ENCODE assay signal across 21 cellular contexts in the genomic region with DNA sequence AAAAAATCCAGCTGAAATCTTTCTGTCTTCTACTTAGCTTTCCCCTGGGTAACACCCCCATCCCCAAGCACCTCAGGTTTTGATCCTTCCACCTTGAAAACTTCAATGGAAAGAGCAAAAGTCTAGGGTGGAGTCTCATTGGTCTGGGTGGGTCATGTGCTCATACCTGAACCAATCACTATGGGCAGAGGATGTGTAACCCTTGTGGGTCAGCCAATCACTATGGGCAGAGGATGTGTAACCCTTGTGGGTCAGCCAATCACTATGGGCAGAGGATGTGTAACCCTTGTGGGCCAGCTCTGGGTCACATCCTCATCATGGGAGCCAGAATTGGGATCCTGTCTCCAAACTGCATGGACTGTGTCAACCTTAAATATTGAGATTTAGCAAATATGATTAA. TPM values are rescaled to one million over a fixed set of nuclear protein-coding genes. Genes with fewer than 3 reads are reported as not detected.
DNase-seq lines count a peak whose midpoint lies in the region; ATAC-seq, FAIRE-seq and TF ChIP-seq lines count a peak whose summit lies in the region.
"Had no signal": no experiment of that assay in that cellular context is flagged by ENCODE, and none has a peak within 500 bp of the region (broad histone marks: within the 10 kb centered on the region; RNA-seq: fewer than 3 reads in every experiment).

No MANE protein-coding gene starts in this region.

- no peaks in the 10 kb centered on the region for H3K9me3 Mint-ChIP-seq in activated T-cell treated with anti-CD3 and anti-CD28 coated beads, Interleukin-2, amount 50 U/mL, for 72 hours
- no peaks in the 10 kb centered on the region for H3K9me3 Mint-ChIP-seq in memory B cell
- H3K9me3 Mint-ChIP-seq: naive thymus-derived CD8-positive, alpha-beta T cell; stimulated activated naive CD8-positive, alpha-beta T cell treated with anti-CD3 and anti-CD28 coated beads, Interleukin-15, Interleukin-2, amounts not matched to agents 100 ng/mL and 50 ng/mL, for 24 hours; T-cell had no signal

- no peak overlapping the region for H3K4me3 ChIP-seq in vagina
- H3K4me3 ChIP-seq in pancreas, result no peak overlapping the region
- H3K4me3 ChIP-seq: cardiac muscle cell, upper lobe of left lung had no signal

- intact Hi-C loops in vagina (cut with DNase I), result no loop called here
- intact Hi-C loops in pancreas (cut with DNase I), result no loop called here

- no peak overlapping the region for H3K4me3 Mint-ChIP-seq in activated T-cell treated with anti-CD3 and anti-CD28 coated beads, Interleukin-2, amount 50 U/mL, for 72 hours
- H3K4me3 Mint-ChIP-seq in memory B cell, result no peak overlapping the region
- H3K4me3 Mint-ChIP-seq: CD4-positive, CD25-positive, alpha-beta regulatory T cell; naive thymus-derived CD8-positive, alpha-beta T cell; stimulated activated naive CD8-positive, alpha-beta T cell treated with anti-CD3 and anti-CD28 coated beads, Interleukin-15, Interleukin-2, amounts not matched to agents 100 ng/mL and 50 ng/mL, for 24 hours; T-cell had no signal

- no peak for TF ChIP-seq POLR2A in vagina (IDR thresholded peaks at IDR 0.05)

- ATAC-seq in activated T-cell treated with anti-CD3 and anti-CD28 coated beads, Interleukin-2, amount 50 U/mL, for 72 hours (replicated peaks in 1 of 2), result peak; percentile 64 to 74
- peak; percentile 35 for ATAC-seq in memory B cell (ENCODE audit: low read depth)
- no peak for ATAC-seq in pancreas
- ATAC-seq: Right ventricle myocardium inferior had no signal

- no peaks in the 10 kb centered on the region for H3K36me3 ChIP-seq in vagina
- no peaks in the 10 kb centered on the region for H3K36me3 ChIP-seq in pancreas
- H3K36me3 ChIP-seq: cardiac muscle cell, upper lobe of left lung had no signal

- H3K27me3 ChIP-seq in vagina (no peaks in the 10 kb centered on the region), pancreas (no peaks in the 10 kb centered on the region)
- H3K27me3 ChIP-seq: cardiac muscle cell, upper lobe of left lung had no signal

- no peaks in the 10 kb centered on the region for H3K27me3 Mint-ChIP-seq in activated T-cell treated with anti-CD3 and anti-CD28 coated beads, Interleukin-2, amount 50 U/mL, for 72 hours (ENCODE audit: low read depth)
- no peaks in the 10 kb centered on the region for H3K27me3 Mint-ChIP-seq in memory B cell
- H3K27me3 Mint-ChIP-seq: CD4-positive, CD25-positive, alpha-beta regulatory T cell; naive thymus-derived CD8-positive, alpha-beta T cell; stimulated activated naive CD8-positive, alpha-beta T cell treated with anti-CD3 and anti-CD28 coated beads, Interleukin-15, Interleukin-2, amounts not matched to agents 100 ng/mL and 50 ng/mL, for 24 hours; T-cell had no signal

- peaks cover 43% of the 10 kb centered on the region for H3K4me1 ChIP-seq in vagina
- H3K4me1 ChIP-seq in pancreas, result peaks cover 0 to 12% (median 0%) of the 10 kb centered on the region in 3 donors
- H3K4me1 ChIP-seq: upper lobe of left lung had no signal

- no peak for TF ChIP-seq CTCF in vagina (IDR thresholded peaks at IDR 0.05)
- TF ChIP-seq CTCF in pancreas (IDR thresholded peaks at IDR 0.05), result no peak

- H3K4me1 Mint-ChIP-seq in activated T-cell treated with anti-CD3 and anti-CD28 coated beads, Interleukin-2, amount 50 U/mL, for 72 hours (ENCODE audit: low read depth), result peaks cover 6% of the 10 kb centered on the region
- H3K4me1 Mint-ChIP-seq in memory B cell, result peaks cover 2% of the 10 kb centered on the region
- H3K4me1 Mint-ChIP-seq: T-cell had no signal

- H3K36me3 Mint-ChIP-seq in activated T-cell treated with anti-CD3 and anti-CD28 coated beads, Interleukin-2, amount 50 U/mL, for 72 hours (ENCODE audit: insufficient read depth in 2 of 2), result no peaks in the 10 kb centered on the region
- no peaks in the 10 kb centered on the region for H3K36me3 Mint-ChIP-seq in memory B cell
- H3K36me3 Mint-ChIP-seq: CD4-positive, CD25-positive, alpha-beta regulatory T cell; naive thymus-derived CD8-positive, alpha-beta T cell; T-cell had no signal

- H3K9me3 ChIP-seq in vagina (no peaks in the 10 kb centered on the region), pancreas (no peaks in the 10 kb centered on the region)
- H3K9me3 ChIP-seq: upper lobe of left lung had no signal

- no peak for DNase-seq in activated T-cell treated with anti-CD3 and anti-CD28 coated beads, Interleukin-2, amount 50 U/mL, for 72 hours
- DNase-seq in activated T-cell treated with anti-CD3 and anti-CD28 coated beads, Interleukin-2, amount 50 U/mL, for 48 hours, result no peak
- DNase-seq in RKO (ENCODE audit: low spot score), result peak; percentile 64
- DNase-seq in memory B cell (ENCODE audit: low spot score in 2 of 2), result no peak
- DNase-seq in vagina (ENCODE audit: extremely low spot score in 2 of 2), result no peak
- no peak for DNase-seq in AG08395 (ENCODE audit: low spot score)
- DNase-seq in pancreas, result no peak
- DNase-seq in cortex of kidney (lab: John Stamatoyannopoulos, UW), result no peak
- DNase-seq: activated effector memory CD4-positive, alpha-beta T cell treated with Interleukin-2 at 50 U/mL for 16 hours; amniotic stem cell; CD4-positive, CD25-positive, alpha-beta regulatory T cell; foreskin melanocyte; hypothalamus; naive thymus-derived CD8-positive, alpha-beta T cell; NCI-H526 treated with DMSO at 0.1 percent for 48 hours; stimulated activated CD4-positive, alpha-beta T cell treated with anti-CD3 and anti-CD28 coated beads, Interleukin-1b, Interleukin-23, amount 100 ng/mL, for 48 hours; T-cell; upper lobe of left lung had no signal

- H3K27ac Mint-ChIP-seq in activated T-cell treated with anti-CD3 and anti-CD28 coated beads, Interleukin-2, amount 50 U/mL, for 72 hours, result no peak overlapping the region
- H3K27ac Mint-ChIP-seq in memory B cell, result no peak overlapping the region
- H3K27ac Mint-ChIP-seq: stimulated activated naive CD8-positive, alpha-beta T cell treated with anti-CD3 and anti-CD28 coated beads, Interleukin-15, Interleukin-2, amounts not matched to agents 100 ng/mL and 50 ng/mL, for 24 hours; T-cell had no signal

- FAIRE-seq in pancreas (lab: Jason Lieb, UNC), result no peak

- H3K27ac ChIP-seq in vagina (peak overlapping the region; percentile 76), pancreas (no peak overlapping the region)
- H3K27ac ChIP-seq: cardiac muscle cell, upper lobe of left lung had no signal

RNA-seq across cellular contexts. Expression of a gene that starts 18.5 kb away (rescaled TPM):
- total RNA-seq in activated T-cell treated with anti-CD3 and anti-CD28 coated beads, Interleukin-2, amount 50 U/mL, for 72 hours, result 10 to 100 TPM; 11.9 to 17.9 TPM
- total RNA-seq in vagina (13.3 TPM), pancreas (1 to 10 TPM; 3.0 to 6.2 (median 3.8) TPM)
- polyA plus RNA-seq in pancreas, result 1 to 10 TPM; 6.4 to 6.8 TPM

RNA-seq across cellular contexts. Expression of a gene that starts 19.4 kb away (rescaled TPM):
- total RNA-seq in activated T-cell treated with anti-CD3 and anti-CD28 coated beads, Interleukin-2, amount 50 U/mL, for 72 hours, result 10 to 100 TPM in 1 of 2 donors, 1 to 10 TPM in 1; 9.7 to 11.2 TPM
- 44.4 TPM for total RNA-seq in vagina
- total RNA-seq in pancreas, result 100 to 1,000 TPM in 1 of 6 donors, 10 to 100 TPM in 3, 1 to 10 TPM in 2; 6.8 to 134 (median 12.6) TPM
- polyA plus RNA-seq in pancreas, result 10 to 100 TPM; 73.6 to 82.8 TPM

Comparison
In these comparisons a context has a peak if more than half of its experiments do, and no peak if none do; other contexts are left out.
1. ATAC-seq: peak in activated T-cell treated with anti-CD3 and anti-CD28 coated beads, Interleukin-2, amount 50 U/mL, for 72 hours (2 of 2) and memory B cell (single experiment); none in pancreas (0 of 4).